Comparison of ENCODE assay signal across 11 cellular contexts in the genomic region with DNA sequence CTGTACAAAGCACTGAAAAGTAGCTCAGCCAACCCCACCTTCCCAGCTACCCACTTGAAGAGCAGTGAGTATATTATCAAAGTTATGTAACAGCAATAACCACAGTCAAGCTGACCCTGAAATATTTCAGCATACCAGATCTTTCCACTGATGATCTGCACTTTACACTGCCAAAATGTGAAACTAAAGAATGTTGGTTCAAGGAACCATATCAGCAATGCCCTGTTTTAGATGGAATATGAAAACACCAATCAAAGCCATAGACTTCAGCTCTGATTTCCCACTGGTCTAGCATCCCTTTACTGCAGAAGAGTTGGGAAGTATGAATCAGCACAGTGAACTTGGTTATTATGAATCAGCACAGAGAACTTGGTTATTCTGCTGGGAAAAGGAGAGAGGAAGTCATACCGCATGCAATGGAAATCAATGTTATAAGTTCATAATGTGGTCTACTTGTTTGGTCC. TPM values are rescaled to one million over a fixed set of nuclear protein-coding genes. Genes with fewer than 3 reads are reported as not detected.
DNase-seq lines count a peak whose midpoint lies in the region; ATAC-seq and TF ChIP-seq lines count a peak whose summit lies in the region.
"Had no signal": no experiment of that assay in that cellular context is flagged by ENCODE, and none has a peak within 500 bp of the region (broad histone marks: within the 10 kb centered on the region; RNA-seq: fewer than 3 reads in every experiment).

No MANE protein-coding gene starts in this region.

- H3K79me2 ChIP-seq in PC-3 (ENCODE audit: low read length) = peaks cover 16% of the 10 kb centered on the region; the same call in 1 of the 2 replicates

- BruUV-seq in PC-3 (replicated peaks; lab: Mats Ljungman, UMichigan) = no TSS peak

- H3K27me3 Mint-ChIP-seq in activated CD8-positive, alpha-beta T cell treated with anti-CD3 and anti-CD28 coated beads for 36 hours = no peaks in the 10 kb centered on the region
- no peaks in the 10 kb centered on the region for H3K27me3 Mint-ChIP-seq in activated CD8-positive, alpha-beta T cell treated with anti-CD3 and anti-CD28 coated beads, Interleukin-2, amount 10 ng/mL, durations not matched to agents 7 days and 5 days (ENCODE audit: low read depth)
- H3K27me3 Mint-ChIP-seq: stimulated activated memory B cell treated with anti-CD40 and anti-IgM and Interleukin-4, amounts not matched to agents 10 μg/mL and 1 μg/mL and 100 μg/mL, for 72 hours had no signal

- TF ChIP-seq CTCF in activated CD8-positive, alpha-beta T cell treated with anti-CD3 and anti-CD28 coated beads for 36 hours (IDR thresholded peaks at IDR 0.05) = no peak
- TF ChIP-seq CTCF in PC-3 (conservative IDR thresholded peaks at IDR 0.05; ENCODE audit: low read depth, low read length) = no peak
- TF ChIP-seq CTCF in fibroblast of pulmonary artery (IDR thresholded peaks at IDR 0.05; ENCODE audit: low read length, missing control alignments) = no peak
- TF ChIP-seq CTCF in spleen (IDR thresholded peaks at IDR 0.05 in 8 of 11, conservative IDR thresholded peaks at IDR 0.05 in 3 of 11) = no peak
- TF ChIP-seq CTCF in dorsolateral prefrontal cortex (IDR thresholded peaks at IDR 0.05 in 54 of 56, conservative IDR thresholded peaks at IDR 0.05 in 2 of 56; ENCODE audit: low read depth in 1 of 56, partially characterized antibody in 56 of 56) = no peak
- TF ChIP-seq CTCF in testis (IDR thresholded peaks at IDR 0.05) = no peak

- no peaks in the 10 kb centered on the region for H3F3A ChIP-seq in PC-3 (ENCODE audit: low read length, unreplicated experiment)

- H3K4me1 ChIP-seq in PC-3 (ENCODE audit: insufficient read depth, low read length) = no peaks in the 10 kb centered on the region
- H3K4me1 ChIP-seq in spleen = peaks cover 0 to 97% (median 36%) of the 10 kb centered on the region in 6 donors
- H3K4me1 ChIP-seq in testis = peaks cover 7% of the 10 kb centered on the region

- CTCF ChIA-PET in activated CD8-positive, alpha-beta T cell treated with anti-CD3 and anti-CD28 coated beads for 36 hours (lab: Charles Lee) = interaction anchor here (1.0 to 2.3 kb wide), 5 partner anchors 21 to 144 kb away, joined by 3 to 9 read pairs (median 6); no protein-coding TSS in a partner anchor
- CTCF ChIA-PET in activated CD8-positive, alpha-beta T cell treated with anti-CD3 and anti-CD28 coated beads, Interleukin-2, amount 10 ng/mL, durations not matched to agents 7 days and 5 days (lab: Charles Lee) = interaction anchor here (0.9 to 1.1 kb wide), 3 partner anchors 20 to 144 kb away, joined by 3 to 4 read pairs (median 3); a partner anchor contains a TSS
- CTCF ChIA-PET in PC-3 (lab: Charles Lee) = no interaction called here

- no peak for ATAC-seq in activated CD8-positive, alpha-beta T cell treated with anti-CD3 and anti-CD28 coated beads for 36 hours
- no peak for ATAC-seq in activated CD8-positive, alpha-beta T cell treated with anti-CD3 and anti-CD28 coated beads, Interleukin-2, amount 10 ng/mL, durations not matched to agents 7 days and 5 days
- peak; percentile 33; the same call in 1 of the 2 replicates for ATAC-seq in PC-3
- no peak for ATAC-seq in GM21360 (IDR thresholded peaks at IDR 0.05; ENCODE audit: unreplicated experiment)
- ATAC-seq: stimulated activated memory B cell treated with anti-CD40 and anti-IgM and Interleukin-4, amounts not matched to agents 10 μg/mL and 1 μg/mL and 100 μg/mL, for 72 hours had no signal

- H3K4me3 Mint-ChIP-seq in activated CD8-positive, alpha-beta T cell treated with anti-CD3 and anti-CD28 coated beads for 36 hours = no peak overlapping the region
- H3K4me3 Mint-ChIP-seq in activated CD8-positive, alpha-beta T cell treated with anti-CD3 and anti-CD28 coated beads, Interleukin-2, amount 10 ng/mL, durations not matched to agents 7 days and 5 days = no peak overlapping the region
- H3K4me3 Mint-ChIP-seq: stimulated activated memory B cell treated with anti-CD40 and anti-IgM and Interleukin-4, amounts not matched to agents 10 μg/mL and 1 μg/mL and 100 μg/mL, for 72 hours had no signal

- no peak for TF ChIP-seq POLR2A in spleen (IDR thresholded peaks at IDR 0.05)
- no peak for TF ChIP-seq POLR2A in testis (IDR thresholded peaks at IDR 0.05)

- intact Hi-C loops in activated CD8-positive, alpha-beta T cell treated with anti-CD3 and anti-CD28 coated beads for 36 hours (cut with micrococcal nuclease) = no loop called here
- intact Hi-C loops in PC-3 (cut with micrococcal nuclease) = no loop called here
- intact Hi-C loops in spleen (cut with DNase I; ENCODE audit: low total_unique reads) = no loop called here
- intact Hi-C loops in dorsolateral prefrontal cortex (cut with DNase I) = no loop called here
- intact Hi-C loops in testis (cut with DNase I; ENCODE audit: low total_unique reads) = no loop called here

- no peaks in the 10 kb centered on the region for H4K20me1 ChIP-seq in PC-3 (ENCODE audit: low read length)

- H3K9me3 Mint-ChIP-seq in activated CD8-positive, alpha-beta T cell treated with anti-CD3 and anti-CD28 coated beads for 36 hours = no peaks in the 10 kb centered on the region
- no peaks in the 10 kb centered on the region for H3K9me3 Mint-ChIP-seq in activated CD8-positive, alpha-beta T cell treated with anti-CD3 and anti-CD28 coated beads, Interleukin-2, amount 10 ng/mL, durations not matched to agents 7 days and 5 days (ENCODE audit: insufficient read depth)
- H3K9me3 Mint-ChIP-seq: stimulated activated memory B cell treated with anti-CD40 and anti-IgM and Interleukin-4, amounts not matched to agents 10 μg/mL and 1 μg/mL and 100 μg/mL, for 72 hours had no signal

- no peak overlapping the region for H2AFZ ChIP-seq in PC-3 (ENCODE audit: low read length)

- H3K36me3 ChIP-seq in PC-3 (ENCODE audit: low read depth, low read length) = peaks cover 10% of the 10 kb centered on the region
- peaks cover 0 to 74% (median 38%) of the 10 kb centered on the region in 6 donors for H3K36me3 ChIP-seq in spleen
- H3K36me3 ChIP-seq in testis (ENCODE audit: low read depth, missing control alignments) = no peaks in the 10 kb centered on the region

- peak overlapping the region; percentile 34 for H3K27ac Mint-ChIP-seq in activated CD8-positive, alpha-beta T cell treated with anti-CD3 and anti-CD28 coated beads for 36 hours
- H3K27ac Mint-ChIP-seq in activated CD8-positive, alpha-beta T cell treated with anti-CD3 and anti-CD28 coated beads, Interleukin-2, amount 10 ng/mL, durations not matched to agents 7 days and 5 days = no peak overlapping the region
- H3K27ac Mint-ChIP-seq: stimulated activated memory B cell treated with anti-CD40 and anti-IgM and Interleukin-4, amounts not matched to agents 10 μg/mL and 1 μg/mL and 100 μg/mL, for 72 hours had no signal

- 47 to 64% (median 54%) methylated on average over 1 of the region's 1 CpG for WGBS in spleen, 5 donors
- 53 to 76% methylated on average over 1 of the region's 1 CpG for WGBS in testis, 2 donors

- H3K36me3 Mint-ChIP-seq in activated CD8-positive, alpha-beta T cell treated with anti-CD3 and anti-CD28 coated beads for 36 hours (ENCODE audit: low read depth) = peaks cover 58% of the 10 kb centered on the region
- peaks cover 54% of the 10 kb centered on the region for H3K36me3 Mint-ChIP-seq in activated CD8-positive, alpha-beta T cell treated with anti-CD3 and anti-CD28 coated beads, Interleukin-2, amount 10 ng/mL, durations not matched to agents 7 days and 5 days (ENCODE audit: low read depth)

- H3K27me3 ChIP-seq in PC-3 (ENCODE audit: low read length) = no peaks in the 10 kb centered on the region
- no peaks in the 10 kb centered on the region for H3K27me3 ChIP-seq in spleen (replicated peaks in 1 of 7)
- no peaks in the 10 kb centered on the region for H3K27me3 ChIP-seq in dorsolateral prefrontal cortex
- no peaks in the 10 kb centered on the region for H3K27me3 ChIP-seq in testis

- H3K9ac ChIP-seq in PC-3 (ENCODE audit: low read length) = no peak overlapping the region

- H3K4me2 ChIP-seq in PC-3 (ENCODE audit: low read length) = no peak overlapping the region

- no peaks in the 10 kb centered on the region for H3K9me2 ChIP-seq in PC-3 (replicated peaks; ENCODE audit: low read length)

- H3K4me3 ChIP-seq in PC-3 (ENCODE audit: low read length) (no peak overlapping the region), fibroblast of pulmonary artery (replicated peaks; ENCODE audit: low read depth, low read length) (no peak overlapping the region), spleen (no peak overlapping the region), dorsolateral prefrontal cortex (no peak overlapping the region), testis (no peak overlapping the region)

- H3K9me3 ChIP-seq in PC-3 (ENCODE audit: low read length) = no peaks in the 10 kb centered on the region
- H3K9me3 ChIP-seq in spleen = no peaks in the 10 kb centered on the region
- H3K9me3 ChIP-seq in testis = no peaks in the 10 kb centered on the region

- DNase-seq in activated CD8-positive, alpha-beta T cell treated with anti-CD3 and anti-CD28 coated beads for 36 hours = no peak
- no peak for DNase-seq in activated CD8-positive, alpha-beta T cell treated with anti-CD3 and anti-CD28 coated beads, Interleukin-2, amount 10 ng/mL, durations not matched to agents 7 days and 5 days
- peak; percentile 42 for DNase-seq in PC-3
- peak; percentile 84 for DNase-seq in fibroblast of pulmonary artery (ENCODE audit: low read depth)
- DNase-seq in spleen = no peak
- no peak for DNase-seq in dorsolateral prefrontal cortex
- no peak for DNase-seq in testis
- DNase-seq: NCI-H526 treated with DMSO at 0.1 percent for 48 hours, T1000 had no signal

- H3K4me1 Mint-ChIP-seq in activated CD8-positive, alpha-beta T cell treated with anti-CD3 and anti-CD28 coated beads for 36 hours (ENCODE audit: low read depth) = peaks cover 42% of the 10 kb centered on the region
- H3K4me1 Mint-ChIP-seq in activated CD8-positive, alpha-beta T cell treated with anti-CD3 and anti-CD28 coated beads, Interleukin-2, amount 10 ng/mL, durations not matched to agents 7 days and 5 days (ENCODE audit: low read depth) = peaks cover 10% of the 10 kb centered on the region

- H3K27ac ChIP-seq in PC-3 (ENCODE audit: low read length) (0 out of 2 replicates have a peak overlapping the region, but pooled peaks have one; percentile 14), spleen (peak overlapping the region in 6 of 8 donors; percentile 58 to 84 (median 71)), dorsolateral prefrontal cortex (peak overlapping the region in 17 of 59 donors; percentile 3 to 56 (median 23)), testis (no peak overlapping the region)

- POLR2A ChIA-PET in activated CD8-positive, alpha-beta T cell treated with anti-CD3 and anti-CD28 coated beads for 36 hours (lab: Charles Lee) = no interaction called here
- POLR2A ChIA-PET in activated CD8-positive, alpha-beta T cell treated with anti-CD3 and anti-CD28 coated beads, Interleukin-2, amount 10 ng/mL, durations not matched to agents 7 days and 5 days (lab: Charles Lee) = interaction anchor here (1.2 kb wide), 1 partner anchor 19 kb away, joined by 3 read pairs; no protein-coding TSS in a partner anchor
- POLR2A ChIA-PET in PC-3 (lab: Charles Lee; ENCODE audit: unreplicated experiment) = no interaction called here

RNA-seq across cellular contexts. Expression of a gene that starts 20.0 kb away (rescaled TPM):
- 10 to 100 TPM; 58.7 to 63.5 TPM for total RNA-seq in activated CD8-positive, alpha-beta T cell treated with anti-CD3 and anti-CD28 coated beads for 36 hours
- total RNA-seq in activated CD8-positive, alpha-beta T cell treated with anti-CD3 and anti-CD28 coated beads, Interleukin-2, amount 10 ng/mL, durations not matched to agents 7 days and 5 days = 10 to 100 TPM; 46.5 TPM
- total RNA-seq in PC-3 (2014; rRNA removed) (10.1 and 16.0 TPM in 2 replicates), spleen (100 to 1,000 TPM in 3 of 7 donors, 10 to 100 TPM in 4; 71.8 to 175 (median 99.4) TPM), dorsolateral prefrontal cortex (10 to 100 TPM; 20.5 to 81.8 (median 47.2) TPM), testis (100 to 1,000 TPM; 109 to 146 TPM)
- polyA plus RNA-seq in spleen (10 to 100 TPM; 14.2 to 21.1 (median 15.0) TPM), testis (ENCODE audit: insufficient read depth, low read depth, low replicate concordance) (18.3 TPM)

Comparison
In these comparisons a context has a peak if more than half of its experiments do, and no peak if none do; other contexts are left out.
1. DNase-seq: peak in PC-3 (single experiment) and fibroblast of pulmonary artery (single experiment); none in activated CD8-positive, alpha-beta T cell treated with anti-CD3 and anti-CD28 coated beads for 36 hours (single experiment), activated CD8-positive, alpha-beta T cell treated with anti-CD3 and anti-CD28 coated beads, Interleukin-2, amount 10 ng/mL, durations not matched to agents 7 days and 5 days (single experiment), spleen (single experiment), dorsolateral prefrontal cortex (0 of 10) and testis (single experiment).
2. H3K27ac ChIP-seq: peak in PC-3 (single experiment) and spleen (6 of 8); none in testis (0 of 2).